In the genomic region with DNA sequence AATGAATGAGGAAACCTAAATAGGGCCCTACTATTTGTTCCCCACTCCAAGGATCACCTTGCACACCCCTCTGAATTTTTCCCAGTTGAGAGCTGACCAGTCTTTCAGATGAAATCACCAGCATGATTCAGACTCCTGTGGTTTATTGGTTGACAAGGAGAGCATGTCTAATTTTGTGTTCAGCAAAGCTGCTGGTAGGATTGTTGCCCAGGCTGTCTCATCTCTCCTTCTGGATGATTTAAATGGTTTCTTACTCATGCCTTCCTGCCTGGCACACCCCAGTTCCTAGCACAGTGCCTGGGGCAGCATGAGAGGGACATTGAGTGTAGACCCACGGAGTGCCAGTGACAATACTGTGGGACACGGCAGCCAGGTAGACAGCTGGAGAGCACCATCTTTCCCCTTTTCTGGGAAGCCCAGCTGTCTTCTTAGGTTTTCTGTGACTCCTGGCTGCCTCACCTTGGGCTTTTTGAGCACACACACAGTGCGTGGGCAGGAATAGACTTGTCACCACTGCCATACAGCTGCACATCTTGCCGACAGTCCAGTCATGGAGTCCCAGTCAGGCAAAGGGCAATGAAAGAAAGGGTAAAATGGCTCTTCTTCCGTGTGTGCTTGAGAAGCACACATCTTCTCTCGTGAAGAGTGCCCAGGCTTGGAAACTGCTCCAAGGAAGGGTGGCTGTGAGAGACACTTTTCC, we compare ENCODE assay signal across 14 cellular contexts. TPM values are rescaled to one million over a fixed set of nuclear protein-coding genes. Genes with fewer than 3 reads are reported as not detected.
A peak's percentile ranks its signal among the peaks of the same experiment; 100 is the strongest.
DNase-seq lines count a peak whose midpoint lies in the region; ATAC-seq and TF ChIP-seq lines count a peak whose summit lies in the region.
"Had no signal": no experiment of that assay in that cellular context is flagged by ENCODE, and none has a peak within 500 bp of the region (broad histone marks: within the 10 kb centered on the region; RNA-seq: fewer than 3 reads in every experiment).

No MANE protein-coding gene starts in this region.

- POLR2A ChIA-PET in naive thymus-derived CD4-positive, alpha-beta T cell (lab: Charles Lee), result no interaction called here

- CTCF ChIA-PET in naive thymus-derived CD4-positive, alpha-beta T cell (lab: Charles Lee), result interaction anchor here (0.6 kb wide), 1 partner anchor 12 kb away, joined by 3 read pairs; the partner anchor contains the start of gene FGF9

- no peak overlapping the region for H3K4me3 ChIP-seq in naive thymus-derived CD4-positive, alpha-beta T cell (ENCODE audit: low read length)
- H3K4me3 ChIP-seq: pancreas had no signal

- H3K9me3 ChIP-seq in naive thymus-derived CD4-positive, alpha-beta T cell (ENCODE audit: control insufficient read depth in 2 of 3, low read length in 3 of 3), result no peaks in the 10 kb centered on the region
- H3K9me3 ChIP-seq: pancreas had no signal

- H3K4me3 Mint-ChIP-seq in HFFc6, result no peak overlapping the region
- H3K4me3 Mint-ChIP-seq in naive thymus-derived CD4-positive, alpha-beta T cell, result no peak overlapping the region
- H3K4me3 Mint-ChIP-seq: CD8-positive, alpha-beta memory T cell; T-helper 1 cell treated with Interleukin-12 subunit alpha and Interleukin-12 subunit beta and Interleukin-4 antibody, amounts not matched to agents 30 μg/mL and 1 μg/mL, for 36 hours had no signal

- peak; percentile 81 for DNase-seq in AG20443 (ENCODE audit: low spot score)
- DNase-seq in HFFc6, result peak; percentile 88
- peak; percentile 89 for DNase-seq in astrocyte of the hippocampus (ENCODE audit: low read depth, low spot score)
- peak; percentile 97 for DNase-seq in kidney tubule cell (ENCODE audit: low spot score)
- no peak for DNase-seq in NCI-H2107 (lab: John Stamatoyannopoulos, UW)
- DNase-seq in naive thymus-derived CD4-positive, alpha-beta T cell, result no peak
- no peak for DNase-seq in stimulated activated CD4-positive, alpha-beta T cell treated with anti-CD3 and anti-CD28 coated beads, Interleukin-15, amount 100 ng/mL, for 24 hours
- DNase-seq: amniotic stem cell; CD8-positive, alpha-beta memory T cell; NCI-H1417; pancreas; stimulated activated CD4-positive, alpha-beta T cell treated with anti-CD3 and anti-CD28 coated beads, Interleukin-4, amount 100 ng/mL, for 4 hours had no signal

- intact Hi-C loops in naive thymus-derived CD4-positive, alpha-beta T cell (cut with micrococcal nuclease), result no loop called here

- no peaks in the 10 kb centered on the region for H3K36me3 ChIP-seq in naive thymus-derived CD4-positive, alpha-beta T cell (ENCODE audit: control insufficient read depth in 2 of 3, insufficient read depth in 3 of 3, low read length in 3 of 3)
- H3K36me3 ChIP-seq: pancreas had no signal

- H3K27me3 Mint-ChIP-seq in HFFc6 (ENCODE audit: insufficient read depth), result peaks cover 9% of the 10 kb centered on the region
- H3K27me3 Mint-ChIP-seq in naive thymus-derived CD4-positive, alpha-beta T cell, result peaks cover 0 to 35% (median under 1%) of the 10 kb centered on the region in 5 donors

- TF ChIP-seq CTCF in HFFc6 (IDR thresholded peaks at IDR 0.05), result no peak

- no peak overlapping the region for H3K27ac ChIP-seq in naive thymus-derived CD4-positive, alpha-beta T cell (ENCODE audit: low read depth, low read length)
- H3K27ac ChIP-seq: pancreas had no signal

- no peak overlapping the region for H3K27ac Mint-ChIP-seq in HFFc6
- H3K27ac Mint-ChIP-seq in naive thymus-derived CD4-positive, alpha-beta T cell, result no peak overlapping the region
- H3K27ac Mint-ChIP-seq: CD8-positive, alpha-beta memory T cell; T-helper 1 cell treated with Interleukin-12 subunit alpha and Interleukin-12 subunit beta and Interleukin-4 antibody, amounts not matched to agents 30 μg/mL and 1 μg/mL, for 36 hours had no signal

- H3K4me1 Mint-ChIP-seq in HFFc6 (ENCODE audit: low read depth), result peaks cover 25% of the 10 kb centered on the region
- peaks cover 0 to 6% (median 0%) of the 10 kb centered on the region in 7 donors for H3K4me1 Mint-ChIP-seq in naive thymus-derived CD4-positive, alpha-beta T cell
- H3K4me1 Mint-ChIP-seq: CD8-positive, alpha-beta memory T cell had no signal

- no peak for ATAC-seq in HG02678 (IDR thresholded peaks at IDR 0.05; ENCODE audit: unreplicated experiment)
- no peak for ATAC-seq in naive thymus-derived CD4-positive, alpha-beta T cell

- H3K27me3 ChIP-seq in naive thymus-derived CD4-positive, alpha-beta T cell (ENCODE audit: control insufficient read depth in 2 of 2, insufficient read depth in 2 of 2, low read length in 2 of 2), result no peaks in the 10 kb centered on the region
- H3K27me3 ChIP-seq: pancreas had no signal

- H3K9me3 Mint-ChIP-seq in HFFc6, result no peaks in the 10 kb centered on the region
- no peaks in the 10 kb centered on the region for H3K9me3 Mint-ChIP-seq in naive thymus-derived CD4-positive, alpha-beta T cell
- H3K9me3 Mint-ChIP-seq: CD8-positive, alpha-beta memory T cell; T-helper 1 cell treated with Interleukin-12 subunit alpha and Interleukin-12 subunit beta and Interleukin-4 antibody, amounts not matched to agents 30 μg/mL and 1 μg/mL, for 36 hours had no signal

- no peaks in the 10 kb centered on the region for H3K36me3 Mint-ChIP-seq in HFFc6 (ENCODE audit: low read depth)
- H3K36me3 Mint-ChIP-seq in naive thymus-derived CD4-positive, alpha-beta T cell, result peaks cover 0 to 16% (median 0%) of the 10 kb centered on the region in 5 donors

- no peaks in the 10 kb centered on the region for H3K4me1 ChIP-seq in naive thymus-derived CD4-positive, alpha-beta T cell (ENCODE audit: control insufficient read depth in 2 of 2, insufficient read depth in 2 of 2, low read length in 2 of 2)
- H3K4me1 ChIP-seq: pancreas had no signal

RNA-seq across cellular contexts. Expression of gene FGF9, which starts 12.3 kb away (rescaled TPM):
- total RNA-seq in HFFc6 (2021; fragmentation: NEBNext Ultra II Directional; extraction: Animal tissue kit (Norgen Biotek cat#: 25700)), result not detected
- 1 to 10 TPM in 4 of 5 experiments, under 1 TPM in 1; 0.19 to 5.6 (median 2.0) TPM for total RNA-seq in naive thymus-derived CD4-positive, alpha-beta T cell
- 1 to 10 TPM; 1.2 to 3.1 TPM for polyA plus RNA-seq in naive thymus-derived CD4-positive, alpha-beta T cell

Comparison
In these comparisons a context has a peak if more than half of its experiments do, and no peak if none do; other contexts are left out.
1. DNase-seq: peak in AG20443 (single experiment), HFFc6 (single experiment), astrocyte of the hippocampus (single experiment) and kidney tubule cell (single experiment); none in NCI-H2107 (single experiment), naive thymus-derived CD4-positive, alpha-beta T cell (0 of 9) and stimulated activated CD4-positive, alpha-beta T cell treated with anti-CD3 and anti-CD28 coated beads, Interleukin-15, amount 100 ng/mL, for 24 hours (single experiment).